In genomic region chr20:13119583-13119982, GRCh38 we compare ENCODE assay signal across 8 cellular contexts.
DNase-seq lines count a peak whose midpoint lies in the region; ATAC-seq, FAIRE-seq and TF ChIP-seq lines count a peak whose summit lies in the region.

No MANE protein-coding gene starts in this region.

- DNase-seq in activated effector memory CD4-positive, alpha-beta T cell treated with Interleukin-2 at 50 U/mL for 16 hours: peak; percentile 3
- DNase-seq in activated effector memory CD4-positive, alpha-beta T cell treated with anti-CD3 and anti-CD28 coated beads, Interleukin-2, amount 50 U/mL, for 16 hours: no peak
- DNase-seq in NCI-H1417 (lab: John Stamatoyannopoulos, UW) (peak; percentile 64 to 94 (median 67)), T-helper 17 cell (peak in 1 of 3 donors; percentile 26), bronchial epithelial cell (ENCODE audit: low read depth) (peak; percentile 60), kidney tubule cell (ENCODE audit: low spot score) (peak; percentile 71)
- DNase-seq in stimulated activated CD4-positive, alpha-beta T cell treated with anti-CD3 and anti-CD28 coated beads, TNF-alpha, amount 100 ng/mL, for 24 hours (ENCODE audit: low read depth in 3 of 3): peak; percentile 2 to 42 (median 9)

- no peaks in the 10 kb centered on the region for H3K27me3 Mint-ChIP-seq in T-helper 17 cell

- FAIRE-seq in bronchial epithelial cell (lab: Jason Lieb, UNC): no peak

- H3K4me3 Mint-ChIP-seq in T-helper 17 cell: no peak overlapping the region

- ATAC-seq in HG02571 (IDR thresholded peaks at IDR 0.05; ENCODE audit: unreplicated experiment): peak; percentile 46
- ATAC-seq in T-helper 17 cell: peak; percentile 83

- no peaks in the 10 kb centered on the region for H3K9me3 ChIP-seq in T-helper 17 cell (ENCODE audit: control insufficient read depth, low read length, poor library complexity, severe bottlenecking)

- no peaks in the 10 kb centered on the region for H3K36me3 Mint-ChIP-seq in T-helper 17 cell (ENCODE audit: low read depth)

- peaks cover 2% of the 10 kb centered on the region for H3K4me1 Mint-ChIP-seq in T-helper 17 cell

- H3K4me3 ChIP-seq in bronchial epithelial cell (ENCODE audit: low read depth, low read length): no peak overlapping the region

- peak; percentile 76 for TF ChIP-seq CTCF in bronchial epithelial cell (IDR thresholded peaks at IDR 0.05; ENCODE audit: insufficient read depth, low read length, severe bottlenecking)

- no peaks in the 10 kb centered on the region for H3K27me3 ChIP-seq in bronchial epithelial cell (ENCODE audit: control insufficient read depth, insufficient read depth, low read length)

- no peaks in the 10 kb centered on the region for H3K36me3 ChIP-seq in bronchial epithelial cell (ENCODE audit: control insufficient read depth, insufficient read depth, low read length)

- no peak overlapping the region for H3K27ac Mint-ChIP-seq in T-helper 17 cell
